Comparison of ENCODE assay signal across 1 cellular context in genomic region chr12:57852620-57853509, GRCh38.
TF ChIP-seq lines count a peak whose summit lies in the region.

No MANE protein-coding gene starts in this region.

TF ChIP-seq in GM12878, 131 proteins besides CTCF, POLR2A, EP300 and RAD21 (continued from another document):
- TF ChIP-seq CHD2 (IDR thresholded peaks at IDR 0.05; ENCODE audit: borderline replicate concordance, low read depth, low read length), result no peak
